In genomic region chr6:125906158-125906998, GRCh38 we compare ENCODE assay signal across 8 cellular contexts. TPM values are rescaled to one million over a fixed set of nuclear protein-coding genes. Genes with fewer than 3 reads are reported as not detected.
DNase-seq lines count a peak whose midpoint lies in the region; ATAC-seq and TF ChIP-seq lines count a peak whose summit lies in the region.

No MANE protein-coding gene starts in this region.

- H2BK12ac ChIP-seq in trophoblast cell (ENCODE audit: low read length), result no peak overlapping the region

- no peaks in the 10 kb centered on the region for H3K79me1 ChIP-seq in trophoblast cell (ENCODE audit: low read length)

- H3K79me2 ChIP-seq in trophoblast cell (ENCODE audit: control insufficient read depth, insufficient read depth, low read length, poor library complexity), result no peaks in the 10 kb centered on the region

- no peak overlapping the region for H3K9ac ChIP-seq in trophoblast cell (ENCODE audit: low read length)

- no peak overlapping the region for H2AFZ ChIP-seq in trophoblast cell (ENCODE audit: insufficient read depth, low read length, poor library complexity)

- H3K27me3 ChIP-seq in trophoblast cell (ENCODE audit: insufficient read depth, low read length), result no peaks in the 10 kb centered on the region

- peaks cover 3 to 4% of the 10 kb centered on the region in 2 experiments for H3K4me1 ChIP-seq in trophoblast cell (ENCODE audit: control insufficient read depth in 1 of 2, insufficient read depth in 2 of 2, low read length in 2 of 2)

- DNase-seq in LNCaP clone FGC (ENCODE audit: low read depth) (no peak), erythroblast (lab: John Stamatoyannopoulos, UW) (peak; percentile 66 to 84), trophoblast cell (peak; percentile 18 to 54), kidney glomerular epithelial cell (lab: John Stamatoyannopoulos, UW) (no peak)
- peak; percentile 45 to 47 for DNase-seq in activated CD4-positive, alpha-beta T cell treated with anti-CD3 and anti-CD28 coated beads, Interleukin-2, amount 50 U/mL, for 4 hours

- no peak for TF ChIP-seq POLR2A in erythroblast (IDR thresholded peaks at IDR 0.05; ENCODE audit: low read length)

- H3K4ac ChIP-seq in trophoblast cell (ENCODE audit: low read depth, low read length), result no peak overlapping the region

- H3K4me3 ChIP-seq in LNCaP clone FGC (ENCODE audit: low read depth, low read length) (no peak overlapping the region), trophoblast cell (ENCODE audit: low read depth, low read length) (no peak overlapping the region)

- no peak overlapping the region for H3K18ac ChIP-seq in trophoblast cell (ENCODE audit: low read length)

- H2BK5ac ChIP-seq in trophoblast cell (ENCODE audit: low read depth, low read length, poor library complexity), result no peak overlapping the region

- no peak overlapping the region for H3K14ac ChIP-seq in trophoblast cell (ENCODE audit: low read length)

- H2BK120ac ChIP-seq in trophoblast cell (ENCODE audit: insufficient read depth, low read length, poor library complexity), result no peak overlapping the region

- no CpG with 5 or more reads among the region's 5 CpGs for WGBS in trophoblast cell (ENCODE audit: extremely low coverage, insufficient coverage, insufficient read length)

- ATAC-seq in GM21825 (IDR thresholded peaks at IDR 0.05; ENCODE audit: unreplicated experiment), result no peak
- no peak for ATAC-seq in GM21529 (IDR thresholded peaks at IDR 0.05; ENCODE audit: unreplicated experiment)

- H2AK5ac ChIP-seq in trophoblast cell (ENCODE audit: low read length), result no peak overlapping the region

- no peak overlapping the region for H4K91ac ChIP-seq in trophoblast cell (ENCODE audit: low read depth, low read length)

- H3K27ac ChIP-seq in trophoblast cell (ENCODE audit: low read depth, low read length), result no peak overlapping the region

- H4K12ac ChIP-seq in trophoblast cell (ENCODE audit: low read depth, low read length), result no peak overlapping the region

- no peak overlapping the region for H3K4me2 ChIP-seq in trophoblast cell (ENCODE audit: low read length)

- no peak overlapping the region for H4K8ac ChIP-seq in trophoblast cell (ENCODE audit: low read depth, low read length)

- peak; percentile 91 for TF ChIP-seq CTCF in GM12872 (IDR thresholded peaks at IDR 0.05; ENCODE audit: insufficient read depth, low read depth, low read length)
- peak; percentile 47 for TF ChIP-seq CTCF in LNCaP clone FGC (IDR thresholded peaks at IDR 0.05; ENCODE audit: control insufficient read depth, extremely low read depth, insufficient read depth)

- no peaks in the 10 kb centered on the region for H3K36me3 ChIP-seq in trophoblast cell (ENCODE audit: control insufficient read depth in 1 of 2, insufficient read depth in 2 of 2, low read length in 2 of 2)

- no peaks in the 10 kb centered on the region for H3K9me3 ChIP-seq in trophoblast cell (ENCODE audit: insufficient read depth, low read depth, low read length)

- no peak overlapping the region for H3K23ac ChIP-seq in trophoblast cell (ENCODE audit: low read length)

RNA-seq across cellular contexts. Expression of gene HINT3, which starts 50.2 kb away (rescaled TPM):
- 6.9 TPM in 2 replicates for polyA plus RNA-seq in trophoblast cell (2013)

Comparison
In these comparisons a context has a peak if more than half of its experiments do, and no peak if none do; other contexts are left out.
1. DNase-seq: peak in activated CD4-positive, alpha-beta T cell treated with anti-CD3 and anti-CD28 coated beads, Interleukin-2, amount 50 U/mL, for 4 hours (2 of 2), erythroblast (2 of 2) and trophoblast cell (2 of 2); none in LNCaP clone FGC (single experiment) and kidney glomerular epithelial cell (single experiment).